ENCODE assay signal across 18 cellular contexts in genomic region chr9:34335376-34335775, GRCh38.
"Had no signal": no experiment of that assay in that cellular context is flagged by ENCODE, and none has a peak within 500 bp of the region (broad histone marks: within the 10 kb centered on the region; RNA-seq: fewer than 3 reads in every experiment).

No MANE protein-coding gene starts in this region.

- H3K36me3 ChIP-seq: ovary, SJSA1 had no signal

- H3K27me3 ChIP-seq: adrenal gland, ovary, SJSA1 had no signal

- H3K9me3 ChIP-seq: adrenal gland, mucosa of descending colon, ovary, SJSA1 had no signal

- FAIRE-seq: colon, endometrium had no signal

- DNase-seq: activated CD4-positive, alpha-beta T cell treated with anti-CD3 and anti-CD28 coated beads for 1 hour; activated CD8-positive, alpha-beta memory T cell treated with anti-CD3 and anti-CD28 coated beads for 24 hours; activated gamma-delta T cell; activated T-cell treated with anti-CD3 and anti-CD28 coated beads, Interleukin-2, amount 50 U/mL, for 72 hours; erythroblast; foreskin melanocyte; left ventricle myocardium superior; mucosa of descending colon; naive B cell; ovary; stimulated activated CD4-positive, alpha-beta T cell treated with anti-CD3 and anti-CD28 coated beads, Interleukin-12 subunit alpha, Interleukin-12 subunit beta, amount 100 ng/mL, for 4 hours; stimulated activated CD4-positive, alpha-beta T cell treated with anti-CD3 and anti-CD28 coated beads, Interleukin-1b, Interleukin-23, amount 100 ng/mL, for 48 hours; stimulated activated naive CD8-positive, alpha-beta T cell treated with anti-CD3 and anti-CD28 coated beads, Interleukin-15, amount 100 ng/mL, for 72 hours had no signal

- H3K27ac ChIP-seq: adrenal gland, ovary, SJSA1, VCaP had no signal

- H3K4me1 ChIP-seq: SJSA1 had no signal

- H3K4me3 ChIP-seq: adrenal gland, mucosa of descending colon, ovary, SJSA1 had no signal

- ATAC-seq: activated T-cell treated with anti-CD3 and anti-CD28 coated beads, Interleukin-2, amount 50 U/mL, for 72 hours; mucosa of descending colon; stimulated activated naive CD8-positive, alpha-beta T cell treated with anti-CD3 and anti-CD28 coated beads, Interleukin-15, amount 100 ng/mL, for 72 hours had no signal
